Comparison of ENCODE assay signal across 7 cellular contexts in genomic region chr15:88468721-88469120, GRCh38. TPM values are rescaled to one million over a fixed set of nuclear protein-coding genes. Genes with fewer than 3 reads are reported as not detected.
DNase-seq lines count a peak whose midpoint lies in the region; ATAC-seq, FAIRE-seq and TF ChIP-seq lines count a peak whose summit lies in the region.
"Not testable (repeated sequence)": the region's sequence is repeated elsewhere in the genome, so short reads cannot be mapped to it uniquely, and the experiment has no call there.

No MANE protein-coding gene starts in this region.

- not testable (repeated sequence) for H2AFZ ChIP-seq in MM.1S (ENCODE audit: low read length); HepG2 (ENCODE audit: low read length)

- not testable (repeated sequence) for H4K20me1 ChIP-seq in MM.1S (ENCODE audit: insufficient read depth, low read length); HepG2 (ENCODE audit: insufficient read depth, low read length)

- H3K27me3 ChIP-seq in MM.1S (replicated peaks; ENCODE audit: insufficient read depth, low read length); HepG2 (ENCODE audit: control insufficient read depth in 1 of 2, insufficient read depth in 2 of 2, low read length in 2 of 2); psoas muscle (ENCODE audit: insufficient read depth in 3 of 3, low read length in 2 of 3): not testable (repeated sequence)

- not testable (repeated sequence) for H3K27ac ChIP-seq in MM.1S (ENCODE audit: low read length); HepG2 (ENCODE audit: extremely low read length, insufficient read depth, low read length); psoas muscle

- not testable (repeated sequence) for H3F3A ChIP-seq in MM.1S (ENCODE audit: insufficient read depth, low read length)

- TF ChIP-seq CTCF in MM.1S (IDR thresholded peaks at IDR 0.05; ENCODE audit: low read length); activated B cell treated with CpG ODN at 0.5 μM for 24 hours (IDR thresholded peaks at IDR 0.05); epithelial cell of proximal tubule (conservative IDR thresholded peaks at IDR 0.05; ENCODE audit: low read depth, low read length); HepG2 (CRISPR knock-in tag; IDR thresholded peaks at IDR 0.05); psoas muscle (IDR thresholded peaks at IDR 0.05): not testable (repeated sequence)

- H3K36me3 ChIP-seq in MM.1S (replicated peaks; ENCODE audit: insufficient read depth, low read length) (0 out of 2 replicates have a peak, but pooled peaks cover 11% of the 10 kb centered on the region), HepG2 (replicated peaks in 1 of 2; ENCODE audit: control insufficient read depth in 1 of 2, insufficient read depth in 2 of 2, low read length in 2 of 2) (peaks cover 4 to 22% of the 10 kb centered on the region in 2 experiments), psoas muscle (ENCODE audit: insufficient read depth in 1 of 2, low read depth in 1 of 2) (peaks cover 12 to 67% of the 10 kb centered on the region in 2 donors)

- POLR2A ChIA-PET in activated B cell treated with CpG ODN at 0.5 μM for 24 hours (lab: Charles Lee) = interaction anchor here (0.6 kb wide), 1 partner anchor 67 kb away, joined by 3 read pairs; no protein-coding TSS in a partner anchor
- POLR2A ChIA-PET in HepG2 (lab: Yijun Ruan, JAX) = not testable (repeated sequence)

- not testable (repeated sequence) for H3K9me3 Mint-ChIP-seq in activated B cell treated with CpG ODN at 0.5 μM for 24 hours; activated naive CD8-positive, alpha-beta T cell treated with anti-CD3 and anti-CD28 coated beads, Interleukin-2, amount 50 U/mL, for 24 hours

- H3K4me1 Mint-ChIP-seq in activated B cell treated with CpG ODN at 0.5 μM for 24 hours = peaks cover 38% of the 10 kb centered on the region
- peaks cover 34% of the 10 kb centered on the region for H3K4me1 Mint-ChIP-seq in activated naive CD8-positive, alpha-beta T cell treated with anti-CD3 and anti-CD28 coated beads, Interleukin-2, amount 50 U/mL, for 24 hours

- H3K79me2 ChIP-seq in MM.1S (ENCODE audit: low read length) (peaks cover 57% of the 10 kb centered on the region), HepG2 (ENCODE audit: insufficient read depth, low read length) (peaks cover 48% of the 10 kb centered on the region)

- H3K4me3 Mint-ChIP-seq in activated B cell treated with CpG ODN at 0.5 μM for 24 hours = peak overlapping the region; percentile 96
- H3K4me3 Mint-ChIP-seq in activated naive CD8-positive, alpha-beta T cell treated with anti-CD3 and anti-CD28 coated beads, Interleukin-2, amount 50 U/mL, for 24 hours = not testable (repeated sequence)

- CTCF ChIA-PET in activated B cell treated with CpG ODN at 0.5 μM for 24 hours (lab: Charles Lee); HepG2 (lab: Yijun Ruan, JAX; ENCODE audit: low intra/inter-chr PET ratio, low total read pairs): not testable (repeated sequence)

- DNase-seq in MM.1S; activated B cell treated with CpG ODN at 0.5 μM for 24 hours; activated naive CD8-positive, alpha-beta T cell treated with anti-CD3 and anti-CD28 coated beads, Interleukin-2, amount 50 U/mL, for 24 hours; epithelial cell of proximal tubule (ENCODE audit: low read depth); HepG2 (ENCODE audit: low spot score); psoas muscle: not testable (repeated sequence)

- TF ChIP-seq RAD21 in HepG2 (CRISPR knock-in tag; IDR thresholded peaks at IDR 0.05) = not testable (repeated sequence)

- not testable (repeated sequence) for H3K9me3 ChIP-seq in MM.1S (replicated peaks; ENCODE audit: insufficient read depth, low read length); HepG2 (ENCODE audit: low read length); psoas muscle

- not testable (repeated sequence) for FAIRE-seq in HepG2 (lab: Jason Lieb, UNC)

- not testable (repeated sequence) for BruUV-seq in HepG2 (replicated peaks; lab: Mats Ljungman, UMichigan)

- not testable (repeated sequence) for H3K9me2 ChIP-seq in MM.1S (replicated peaks; ENCODE audit: insufficient read depth, low read length)

- peaks cover 41% of the 10 kb centered on the region for H3K36me3 Mint-ChIP-seq in activated B cell treated with CpG ODN at 0.5 μM for 24 hours (ENCODE audit: low read depth)
- peaks cover 22% of the 10 kb centered on the region for H3K36me3 Mint-ChIP-seq in activated naive CD8-positive, alpha-beta T cell treated with anti-CD3 and anti-CD28 coated beads, Interleukin-2, amount 50 U/mL, for 24 hours (ENCODE audit: low read depth)

- not testable (repeated sequence) for TF ChIP-seq POLR2A in HepG2 (IDR thresholded peaks at IDR 0.05; ENCODE audit: insufficient read depth in 1 of 2, low read depth in 2 of 2, low read length in 2 of 2)

- H3K4me1 ChIP-seq in MM.1S (ENCODE audit: low read length) (peaks cover 11% of the 10 kb centered on the region), HepG2 (ENCODE audit: insufficient read depth, low read length) (peaks cover 46% of the 10 kb centered on the region), psoas muscle (peaks cover 23% of the 10 kb centered on the region)

- H3K27me3 Mint-ChIP-seq in activated B cell treated with CpG ODN at 0.5 μM for 24 hours; activated naive CD8-positive, alpha-beta T cell treated with anti-CD3 and anti-CD28 coated beads, Interleukin-2, amount 50 U/mL, for 24 hours: not testable (repeated sequence)

- in situ Hi-C loops in HepG2 (cut with HindIII; ENCODE audit: extremely low pct_ligation_motif_present, low pct_unique_long_range_greater_than_20kb) = loop anchor here (5.0 kb wide), 1 partner anchor 149 kb away; no protein-coding TSS in a partner anchor

- not testable (repeated sequence) for ATAC-seq in activated B cell treated with CpG ODN at 0.5 μM for 24 hours (ENCODE audit: low read depth); activated naive CD8-positive, alpha-beta T cell treated with anti-CD3 and anti-CD28 coated beads, Interleukin-2, amount 50 U/mL, for 24 hours; HepG2; psoas muscle

- H3K4me3 ChIP-seq in GM08714 (ENCODE audit: low read length) (peak overlapping the region; percentile 91; the same call in 1 of the 2 replicates), MM.1S (ENCODE audit: low read length) (peak overlapping the region; percentile 89; the same call in 1 of the 2 replicates), epithelial cell of proximal tubule (ENCODE audit: low read depth, low read length) (peak overlapping the region; percentile 90), HepG2 (replicated peaks in 1 of 3; ENCODE audit: insufficient read depth in 1 of 3, low read depth in 2 of 3, low read length in 3 of 3) (peak overlapping the region; percentile 86 to 98 (median 91); a peak in 3 of 6 replicates), psoas muscle (peak overlapping the region; percentile 95)

- H3K4me2 ChIP-seq in MM.1S (ENCODE audit: low read depth, low read length) (peak overlapping the region; percentile 88), HepG2 (ENCODE audit: low read depth, low read length) (peak overlapping the region; percentile 88)

- not testable (repeated sequence) for H3K9ac ChIP-seq in MM.1S (ENCODE audit: low read length); HepG2 (ENCODE audit: insufficient read depth, low read depth, low read length)

- intact Hi-C loops in activated B cell treated with CpG ODN at 0.5 μM for 24 hours (cut with micrococcal nuclease) (loop anchor here (5.0 kb wide), 1 partner anchor 429 kb away; the partner anchor contains the start of gene HAPLN3), psoas muscle (cut with DNase I) (loop anchor here in 1 of 2 donors (5.0 kb wide), 1 partner anchor 149 kb away; no protein-coding TSS in a partner anchor)
- intact Hi-C loops in HepG2 (cut with micrococcal nuclease; ENCODE audit: unreplicated experiment) = not testable (repeated sequence)

- WGBS in HepG2 (ENCODE audit: low lambda C conversion rate) = 93% methylated on average over 10 of the region's 10 CpGs
- 92 to 96% (median 94%) methylated on average over 10 of the region's 10 CpGs for WGBS in psoas muscle, 3 donors

- TF ChIP-seq EP300 in HepG2 (IDR thresholded peaks at IDR 0.05; ENCODE audit: low read depth in 2 of 2, low read length in 2 of 2); HepG2 (CRISPR knock-in tag; IDR thresholded peaks at IDR 0.05; ENCODE audit: borderline replicate concordance): not testable (repeated sequence)

- H3K27ac Mint-ChIP-seq in activated B cell treated with CpG ODN at 0.5 μM for 24 hours = not testable (repeated sequence)
- peak overlapping the region; percentile 100 for H3K27ac Mint-ChIP-seq in activated naive CD8-positive, alpha-beta T cell treated with anti-CD3 and anti-CD28 coated beads, Interleukin-2, amount 50 U/mL, for 24 hours

RNA-seq across cellular contexts. Expression of gene MRPS11, which starts 1.2 kb away (rescaled TPM):
- total RNA-seq in activated B cell treated with CpG ODN at 0.5 μM for 24 hours (44.7 and 47.0 TPM in 2 replicates), epithelial cell of proximal tubule (32.3 and 48.6 TPM in 2 replicates), HepG2 (2016; rRNA removed; fragmentation: Illumina TruSeq; extraction: Trizol) (72.7 and 94.1 TPM in 2 replicates), psoas muscle (10 to 100 TPM; 48.4 to 62.2 (median 54.5) TPM)
- total RNA-seq in HepG2 (2016; cell fraction: cytosol; rRNA removed; fragmentation: Illumina TruSeq; extraction: Trizol; ENCODE audit: low read depth) = 19.0 and 20.2 TPM in 2 replicates
- total RNA-seq in HepG2 (2016; cell fraction: insoluble cytoplasmic fraction; rRNA removed; fragmentation: Illumina TruSeq; extraction: Trizol) = 67.9 and 108 TPM in 2 replicates
- total RNA-seq in HepG2 (2016; cell fraction: membrane; rRNA removed; fragmentation: Illumina TruSeq; extraction: Trizol) = 28.8 and 34.1 TPM in 2 replicates
- 24.0 and 28.9 TPM in 2 replicates for total RNA-seq in HepG2 (2016; cell fraction: nucleus; rRNA removed; fragmentation: Illumina TruSeq; extraction: Trizol)
- polyA plus RNA-seq in HepG2 (2011; rRNA removed) (47.7 and 50.1 TPM in 2 replicates), psoas muscle (100 to 1,000 TPM in 1 of 3 donors, 10 to 100 TPM in 2; 62.3 to 129 (median 73.7) TPM)
- 38.3 and 55.8 TPM in 2 replicates for polyA plus RNA-seq in HepG2 (2011; cell fraction: cytosol; rRNA removed)
- polyA plus RNA-seq in HepG2 (2011; cell fraction: nucleus; rRNA removed) = 21.1 and 26.9 TPM in 2 replicates
- polyA plus RNA-seq in HepG2 (2012) = 26.1 and 28.1 TPM in 2 replicates
- polyA plus RNA-seq in HepG2 (2016; cell fraction: cytosol; fragmentation: Illumina TruSeq; extraction: Trizol; ENCODE audit: low read depth) = 23.1 and 24.6 TPM in 2 replicates
- 91.7 and 98.8 TPM in 2 replicates for polyA plus RNA-seq in HepG2 (2016; cell fraction: insoluble cytoplasmic fraction; fragmentation: Illumina TruSeq; extraction: Trizol; ENCODE audit: low read depth)
- 27.7 and 28.0 TPM in 2 replicates for polyA plus RNA-seq in HepG2 (2016; cell fraction: membrane; fragmentation: Illumina TruSeq; extraction: Trizol; ENCODE audit: low read depth)
- 53.6 and 59.8 TPM in 2 replicates for polyA plus RNA-seq in HepG2 (2016; cell fraction: nucleus; fragmentation: Illumina TruSeq; extraction: Trizol; ENCODE audit: insufficient read depth, low read depth)
- polyA minus RNA-seq in HepG2 (2011; rRNA and poly(A)+ RNA removed; ENCODE audit: low replicate concordance) = 14.1 and 69.5 TPM in 2 replicates
- 11.2 and 12.9 TPM in 2 replicates for polyA minus RNA-seq in HepG2 (2011; cell fraction: cytosol; rRNA and poly(A)+ RNA removed)
- polyA minus RNA-seq in HepG2 (2011; cell fraction: nucleus; rRNA and poly(A)+ RNA removed) = 21.5 and 24.1 TPM in 2 replicates

RNA-seq across cellular contexts. Expression of gene MRPL46, which starts 1.5 kb away (rescaled TPM):
- total RNA-seq in activated B cell treated with CpG ODN at 0.5 μM for 24 hours = 29.6 and 31.2 TPM in 2 replicates
- total RNA-seq in epithelial cell of proximal tubule = 30.4 and 34.7 TPM in 2 replicates
- total RNA-seq in HepG2 (2016; rRNA removed; fragmentation: Illumina TruSeq; extraction: Trizol) = 79.2 and 107 TPM in 2 replicates
- 21.2 and 24.6 TPM in 2 replicates for total RNA-seq in HepG2 (2016; cell fraction: cytosol; rRNA removed; fragmentation: Illumina TruSeq; extraction: Trizol; ENCODE audit: low read depth)
- 81.1 and 113 TPM in 2 replicates for total RNA-seq in HepG2 (2016; cell fraction: insoluble cytoplasmic fraction; rRNA removed; fragmentation: Illumina TruSeq; extraction: Trizol)
- 32.9 and 34.0 TPM in 2 replicates for total RNA-seq in HepG2 (2016; cell fraction: membrane; rRNA removed; fragmentation: Illumina TruSeq; extraction: Trizol)
- total RNA-seq in HepG2 (2016; cell fraction: nucleus; rRNA removed; fragmentation: Illumina TruSeq; extraction: Trizol) = 45.7 and 51.2 TPM in 2 replicates
- polyA plus RNA-seq in HepG2 (2011; rRNA removed) = 56.1 and 62.9 TPM in 2 replicates
- 57.4 and 61.8 TPM in 2 replicates for polyA plus RNA-seq in HepG2 (2011; cell fraction: cytosol; rRNA removed)
- polyA plus RNA-seq in HepG2 (2011; cell fraction: nucleus; rRNA removed) = 24.5 and 29.6 TPM in 2 replicates
- 32.7 and 42.8 TPM in 2 replicates for polyA plus RNA-seq in HepG2 (2012)
- polyA plus RNA-seq in HepG2 (2016; cell fraction: cytosol; fragmentation: Illumina TruSeq; extraction: Trizol; ENCODE audit: low read depth) = 22.4 and 25.8 TPM in 2 replicates
- 125 and 140 TPM in 2 replicates for polyA plus RNA-seq in HepG2 (2016; cell fraction: insoluble cytoplasmic fraction; fragmentation: Illumina TruSeq; extraction: Trizol; ENCODE audit: low read depth)
- 25.7 and 27.3 TPM in 2 replicates for polyA plus RNA-seq in HepG2 (2016; cell fraction: membrane; fragmentation: Illumina TruSeq; extraction: Trizol; ENCODE audit: low read depth)
- polyA plus RNA-seq in HepG2 (2016; cell fraction: nucleus; fragmentation: Illumina TruSeq; extraction: Trizol; ENCODE audit: insufficient read depth, low read depth) = 63.3 and 65.5 TPM in 2 replicates
- polyA minus RNA-seq in HepG2 (2011; rRNA and poly(A)+ RNA removed; ENCODE audit: low replicate concordance) = 21.6 and 27.3 TPM in 2 replicates
- polyA minus RNA-seq in HepG2 (2011; cell fraction: cytosol; rRNA and poly(A)+ RNA removed) = 16.1 and 19.3 TPM in 2 replicates
- 67.9 and 72.5 TPM in 2 replicates for polyA minus RNA-seq in HepG2 (2011; cell fraction: nucleus; rRNA and poly(A)+ RNA removed)
- 10 to 100 TPM; 47.3 to 87.9 (median 65.5) TPM for total RNA-seq in psoas muscle
- polyA plus RNA-seq in psoas muscle = 100 to 1,000 TPM in 2 of 3 donors, 10 to 100 TPM in 1; 82.1 to 207 (median 133) TPM
